ENCODE assay signal across 8 cellular contexts in genomic region chr11:67993821-67994220, GRCh38. TPM values are rescaled to one million over a fixed set of nuclear protein-coding genes. Genes with fewer than 3 reads are reported as not detected.
DNase-seq lines count a peak whose midpoint lies in the region; ATAC-seq and TF ChIP-seq lines count a peak whose summit lies in the region.
"Not testable (repeated sequence)": the region's sequence is repeated elsewhere in the genome, so short reads cannot be mapped to it uniquely, and the experiment has no call there.

No MANE protein-coding gene starts in this region.

- H3K9me2 ChIP-seq in HCT116 (ENCODE audit: insufficient read depth), result not testable (repeated sequence)

- H3K27me3 ChIP-seq in CD4-positive, CD25-positive, alpha-beta regulatory T cell (ENCODE audit: control insufficient read depth, insufficient read depth, low read length); HCT116 (ENCODE audit: insufficient read depth, low read length); ascending aorta: not testable (repeated sequence)

- CTCF ChIA-PET in HCT116 (lab: Charles Lee), result interaction anchor here (1.5 to 1.8 kb wide), 2 partner anchors 38 to 305 kb away, joined by 4 to 7 read pairs; no protein-coding TSS in a partner anchor

- not testable (repeated sequence) for H3K4me3 ChIP-seq in CD4-positive, CD25-positive, alpha-beta regulatory T cell (ENCODE audit: low read depth, low read length); HCT116 (replicated peaks in 1 of 2; ENCODE audit: low read depth in 1 of 2, low read length in 2 of 2); ascending aorta; fibroblast of the aortic adventitia (ENCODE audit: low read depth, low read length)

- POLR2A ChIA-PET in HCT116 (lab: Charles Lee); naive thymus-derived CD8-positive, alpha-beta T cell (lab: Charles Lee): not testable (repeated sequence)

- not testable (repeated sequence) for TF ChIP-seq RAD21 in HCT116 (IDR thresholded peaks at IDR 0.05; ENCODE audit: low read depth)

- not testable (repeated sequence) for H2AFZ ChIP-seq in HCT116 (ENCODE audit: low read depth, low read length, poor library complexity, severe bottlenecking)

- peak; percentile 45 to 53 (median 52); a peak in 5 of 6 replicates for TF ChIP-seq CTCF in HCT116 (IDR thresholded peaks at IDR 0.05 in 2 of 3, conservative IDR thresholded peaks at IDR 0.05 in 1 of 3; ENCODE audit: borderline replicate concordance in 1 of 3, insufficient read depth in 1 of 3, low read depth in 2 of 3, low read length in 2 of 3)
- peak; percentile 19 to 41 (median 34) for TF ChIP-seq CTCF in ascending aorta (IDR thresholded peaks at IDR 0.05)
- TF ChIP-seq CTCF in fibroblast of the aortic adventitia (IDR thresholded peaks at IDR 0.05; ENCODE audit: insufficient read depth, low read length), result peak; percentile 48

- intact Hi-C loops in HCT116 (cut with micrococcal nuclease), result loop anchor here (10.0 kb wide), 1 partner anchor 139 kb away; no protein-coding TSS in a partner anchor
- intact Hi-C loops in ascending aorta (cut with DNase I), result not testable (repeated sequence)

- H3K4me3 Mint-ChIP-seq in CD4-positive, CD25-positive, alpha-beta regulatory T cell; stimulated activated naive B cell treated with anti-CD40 and anti-IgM and Interleukin-4, amounts not matched to agents 10 μg/mL and 1 μg/mL and 100 μg/mL, for 72 hours: not testable (repeated sequence)
- peak overlapping the region in 2 of 10 donors; percentile 30 to 41 for H3K4me3 Mint-ChIP-seq in naive thymus-derived CD8-positive, alpha-beta T cell

- H3K4me1 Mint-ChIP-seq in CD4-positive, CD25-positive, alpha-beta regulatory T cell, result peaks cover 0 to 16% (median 5%) of the 10 kb centered on the region in 4 donors
- peaks cover 20 to 32% (median 29%) of the 10 kb centered on the region in 4 donors for H3K4me1 Mint-ChIP-seq in naive thymus-derived CD8-positive, alpha-beta T cell
- peaks cover 34 to 62% of the 10 kb centered on the region in 2 donors for H3K4me1 Mint-ChIP-seq in stimulated activated naive B cell treated with anti-CD40 and anti-IgM and Interleukin-4, amounts not matched to agents 10 μg/mL and 1 μg/mL and 100 μg/mL, for 72 hours

- not testable (repeated sequence) for TF ChIP-seq POLR2A in HCT116 (IDR thresholded peaks at IDR 0.05; ENCODE audit: borderline replicate concordance, extremely low read depth, insufficient read depth, insufficient read length)

- H3K36me3 Mint-ChIP-seq in CD4-positive, CD25-positive, alpha-beta regulatory T cell; naive thymus-derived CD8-positive, alpha-beta T cell: not testable (repeated sequence)
- H3K36me3 Mint-ChIP-seq in stimulated activated naive B cell treated with anti-CD40 and anti-IgM and Interleukin-4, amounts not matched to agents 10 μg/mL and 1 μg/mL and 100 μg/mL, for 72 hours, result peaks cover 44 to 47% of the 10 kb centered on the region in 2 donors

- not testable (repeated sequence) for H3K27me3 Mint-ChIP-seq in CD4-positive, CD25-positive, alpha-beta regulatory T cell; naive thymus-derived CD8-positive, alpha-beta T cell; stimulated activated naive B cell treated with anti-CD40 and anti-IgM and Interleukin-4, amounts not matched to agents 10 μg/mL and 1 μg/mL and 100 μg/mL, for 72 hours

- BruUV-seq in HCT116 (replicated peaks; lab: Mats Ljungman, UMichigan), result not testable (repeated sequence)

- H4K20me1 ChIP-seq in HCT116 (ENCODE audit: insufficient read depth), result not testable (repeated sequence)

- not testable (repeated sequence) for H3K4me1 ChIP-seq in CD4-positive, CD25-positive, alpha-beta regulatory T cell (ENCODE audit: control insufficient read depth, insufficient read depth, low read length, poor library complexity, severe bottlenecking); ascending aorta
- H3K4me1 ChIP-seq in HCT116 (ENCODE audit: control insufficient read depth in 1 of 2, insufficient read depth in 2 of 2, low read length in 2 of 2), result peaks cover 13 to 29% of the 10 kb centered on the region in 2 experiments; a peak in 3 of 4 replicates

- DNase-seq in CD4-positive, CD25-positive, alpha-beta regulatory T cell, result peak in 2 of 3 donors; percentile 23 to 68
- DNase-seq in HCT116 (ENCODE audit: low read depth, low spot score); ascending aorta (ENCODE audit: low spot score in 2 of 2); fibroblast of the aortic adventitia (ENCODE audit: low read depth): not testable (repeated sequence)
- peak; percentile 65 for DNase-seq in NCI-H748 (lab: John Stamatoyannopoulos, UW; ENCODE audit: unreplicated experiment)
- peak; percentile 37 to 41 for DNase-seq in activated CD4-positive, alpha-beta T cell treated with anti-CD3 and anti-CD28 coated beads for 4 hours
- peak in 7 of 10 donors; percentile 15 to 49 (median 43) for DNase-seq in naive thymus-derived CD8-positive, alpha-beta T cell
- DNase-seq in stimulated activated naive B cell treated with anti-CD40 and anti-IgM and Interleukin-4, amounts not matched to agents 10 μg/mL and 1 μg/mL and 100 μg/mL, for 72 hours, result peak; percentile 52

- not testable (repeated sequence) for H3K9me3 ChIP-seq in CD4-positive, CD25-positive, alpha-beta regulatory T cell (ENCODE audit: control insufficient read depth in 2 of 2, low read length in 2 of 2); HCT116 (ENCODE audit: control insufficient read depth in 1 of 2, insufficient read depth in 1 of 2, low read depth in 1 of 2, low read length in 2 of 2); ascending aorta

- not testable (repeated sequence) for H3K9me3 Mint-ChIP-seq in CD4-positive, CD25-positive, alpha-beta regulatory T cell; naive thymus-derived CD8-positive, alpha-beta T cell; stimulated activated naive B cell treated with anti-CD40 and anti-IgM and Interleukin-4, amounts not matched to agents 10 μg/mL and 1 μg/mL and 100 μg/mL, for 72 hours

- not testable (repeated sequence) for H3K4me2 ChIP-seq in HCT116 (ENCODE audit: low read length)

- peak overlapping the region in 1 of 3 donors; percentile 41 for H3K27ac Mint-ChIP-seq in CD4-positive, CD25-positive, alpha-beta regulatory T cell
- H3K27ac Mint-ChIP-seq in naive thymus-derived CD8-positive, alpha-beta T cell, result peak overlapping the region in 2 of 10 donors; percentile 44 to 62
- peak overlapping the region; percentile 75 for H3K27ac Mint-ChIP-seq in stimulated activated naive B cell treated with anti-CD40 and anti-IgM and Interleukin-4, amounts not matched to agents 10 μg/mL and 1 μg/mL and 100 μg/mL, for 72 hours

- H3K27ac ChIP-seq in CD4-positive, CD25-positive, alpha-beta regulatory T cell (ENCODE audit: insufficient read depth, low read length, poor library complexity, severe bottlenecking); HCT116 (ENCODE audit: low read depth, low read length); ascending aorta: not testable (repeated sequence)

- RAD21 ChIA-PET in HCT116 (lab: Charles Lee; ENCODE audit: low non-redundant PET in 1 of 2, low total read pairs in 2 of 2, uncharacterized antibody in 2 of 2, unreplicated experiment in 2 of 2), result not testable (repeated sequence)

- ATAC-seq in CD4-positive, CD25-positive, alpha-beta regulatory T cell (ENCODE audit: low read depth in 2 of 2); HCT116: not testable (repeated sequence)
- ATAC-seq in naive thymus-derived CD8-positive, alpha-beta T cell, result peak; percentile 30 to 37
- ATAC-seq in stimulated activated naive B cell treated with anti-CD40 and anti-IgM and Interleukin-4, amounts not matched to agents 10 μg/mL and 1 μg/mL and 100 μg/mL, for 72 hours (replicated peaks), result peak in 1 of 2 donors; percentile 45

- not testable (repeated sequence) for H3K79me2 ChIP-seq in HCT116 (ENCODE audit: insufficient read depth, low read length)

- H3K36me3 ChIP-seq in CD4-positive, CD25-positive, alpha-beta regulatory T cell (ENCODE audit: control insufficient read depth, insufficient read depth, low read length); HCT116 (ENCODE audit: control insufficient read depth in 1 of 2, insufficient read depth in 2 of 2, low read length in 2 of 2); ascending aorta: not testable (repeated sequence)

- not testable (repeated sequence) for H3K9ac ChIP-seq in HCT116 (ENCODE audit: low read length)

RNA-seq across cellular contexts. Expression of gene UNC93B1, which starts 10.1 kb away (rescaled TPM):
- total RNA-seq in CD4-positive, CD25-positive, alpha-beta regulatory T cell, result 19.0 TPM
- 10 to 100 TPM; 12.8 to 16.0 (median 13.9) TPM for polyA plus RNA-seq in CD4-positive, CD25-positive, alpha-beta regulatory T cell
- 72.9 TPM for total RNA-seq in HCT116 (2021; ENCODE audit: unreplicated experiment)
- 55.1 and 67.6 TPM in 2 replicates for polyA plus RNA-seq in HCT116 (2012)
- 74.7 TPM for total RNA-seq in ascending aorta
- total RNA-seq in fibroblast of the aortic adventitia (ENCODE audit: low replicate concordance), result 7.4 and 17.2 TPM in 2 replicates
- total RNA-seq in naive thymus-derived CD8-positive, alpha-beta T cell, result 10 to 100 TPM; 15.1 to 17.4 TPM
- 10 to 100 TPM in 2 of 3 donors, 1 to 10 TPM in 1; 8.9 to 11.0 (median 10.8) TPM for polyA plus RNA-seq in naive thymus-derived CD8-positive, alpha-beta T cell

RNA-seq across cellular contexts. Expression of gene ALDH3B1, which starts 16.3 kb away (rescaled TPM):
- not detected for total RNA-seq in CD4-positive, CD25-positive, alpha-beta regulatory T cell
- not detected for polyA plus RNA-seq in CD4-positive, CD25-positive, alpha-beta regulatory T cell
- total RNA-seq in HCT116 (2021; ENCODE audit: unreplicated experiment) (25.5 TPM), ascending aorta (42.8 TPM), fibroblast of the aortic adventitia (ENCODE audit: low replicate concordance) (12.5 and 20.8 TPM in 2 replicates)
- polyA plus RNA-seq in HCT116 (2012), result 28.9 and 39.8 TPM in 2 replicates
- total RNA-seq in naive thymus-derived CD8-positive, alpha-beta T cell, result under 1 TPM in 1 of 2 experiments, not detected in 1; 0.39 TPM
- polyA plus RNA-seq in naive thymus-derived CD8-positive, alpha-beta T cell, result under 1 TPM in 1 of 3 donors, not detected in 2; 0.09 TPM

RNA-seq across cellular contexts. Expression of gene NDUFS8, which starts 36.7 kb away (rescaled TPM):
- total RNA-seq in CD4-positive, CD25-positive, alpha-beta regulatory T cell, result 66.6 TPM
- 100 to 1,000 TPM; 142 to 166 (median 152) TPM for polyA plus RNA-seq in CD4-positive, CD25-positive, alpha-beta regulatory T cell
- total RNA-seq in HCT116 (2021; ENCODE audit: unreplicated experiment), result 189 TPM
- polyA plus RNA-seq in HCT116 (2012), result 245 and 268 TPM in 2 replicates
- total RNA-seq in ascending aorta, result 316 TPM
- 56.8 and 66.1 TPM in 2 replicates for total RNA-seq in fibroblast of the aortic adventitia (ENCODE audit: low replicate concordance)
- total RNA-seq in naive thymus-derived CD8-positive, alpha-beta T cell, result 10 to 100 TPM; 81.5 to 92.9 TPM
- polyA plus RNA-seq in naive thymus-derived CD8-positive, alpha-beta T cell, result 100 to 1,000 TPM; 184 to 203 (median 198) TPM

RNA-seq across cellular contexts. Expression of gene TCIRG1, which starts 45.0 kb away (rescaled TPM):
- 290 TPM for total RNA-seq in CD4-positive, CD25-positive, alpha-beta regulatory T cell
- 10 to 100 TPM; 33.3 to 63.2 (median 46.2) TPM for polyA plus RNA-seq in CD4-positive, CD25-positive, alpha-beta regulatory T cell
- total RNA-seq in HCT116 (2021; ENCODE audit: unreplicated experiment) (101 TPM), ascending aorta (385 TPM), fibroblast of the aortic adventitia (ENCODE audit: low replicate concordance) (75.1 and 76.0 TPM in 2 replicates)
- polyA plus RNA-seq in HCT116 (2012), result 88.7 and 97.2 TPM in 2 replicates
- total RNA-seq in naive thymus-derived CD8-positive, alpha-beta T cell, result 100 to 1,000 TPM; 149 to 164 TPM
- 10 to 100 TPM; 19.9 to 24.2 (median 20.9) TPM for polyA plus RNA-seq in naive thymus-derived CD8-positive, alpha-beta T cell
